7 cellular contexts compared by ENCODE assay signal in genomic region chr3:9750556-9751411, GRCh38. TPM values are rescaled to one million over a fixed set of nuclear protein-coding genes. Genes with fewer than 3 reads are reported as not detected.
DNase-seq lines count a peak whose midpoint lies in the region; TF ChIP-seq lines count a peak whose summit lies in the region.

No MANE protein-coding gene starts in this region.

- H3K4me3 ChIP-seq in SK-N-MC (peak overlapping the region; percentile 85), esophagus muscularis mucosa (peak overlapping the region; percentile 58 to 76 (median 69)), trophoblast cell (ENCODE audit: low read depth, low read length) (peak overlapping the region; percentile 72)

- H3K9ac ChIP-seq in SK-N-MC (ENCODE audit: insufficient read length), result peak overlapping the region; percentile 73
- H3K9ac ChIP-seq in trophoblast cell (ENCODE audit: low read length), result no peak overlapping the region

- H2BK12ac ChIP-seq in trophoblast cell (ENCODE audit: low read length), result no peak overlapping the region

- H3K9me3 ChIP-seq in SK-N-MC (ENCODE audit: low read depth, low read length) (no peaks in the 10 kb centered on the region), esophagus muscularis mucosa (no peaks in the 10 kb centered on the region), trophoblast cell (ENCODE audit: insufficient read depth, low read depth, low read length) (no peaks in the 10 kb centered on the region)

- H2BK5ac ChIP-seq in trophoblast cell (ENCODE audit: low read depth, low read length, poor library complexity), result no peak overlapping the region

- TF ChIP-seq EP300 in esophagus muscularis mucosa (IDR thresholded peaks at IDR 0.05), result no peak

- 26% methylated on average over 14 of the region's 17 CpGs for WGBS in esophagus muscularis mucosa
- WGBS in trophoblast cell (ENCODE audit: extremely low coverage, insufficient coverage, insufficient read length), result no CpG with 5 or more reads among the region's 17 CpGs

- peak overlapping the region; percentile 36 for H4K91ac ChIP-seq in trophoblast cell (ENCODE audit: low read depth, low read length)

- intact Hi-C loops in esophagus muscularis mucosa (cut with DNase I), result loop anchor here (5.0 kb wide), 1 partner anchor 42 kb away; the partner anchor contains the start of genes ARPC4 and TADA3

- H2AK5ac ChIP-seq in trophoblast cell (ENCODE audit: low read length), result no peak overlapping the region

- H3K27ac ChIP-seq in SK-N-MC (no peak overlapping the region), esophagus muscularis mucosa (replicated peaks in 1 of 4) (peak overlapping the region; percentile 83 to 92 (median 90)), trophoblast cell (ENCODE audit: low read depth, low read length) (no peak overlapping the region)

- H3K14ac ChIP-seq in trophoblast cell (ENCODE audit: low read length), result no peak overlapping the region

- H3K4me2 ChIP-seq in trophoblast cell (ENCODE audit: low read length), result peak overlapping the region; percentile 69

- H3K4me1 ChIP-seq in esophagus muscularis mucosa (peaks cover 25 to 50% (median 41%) of the 10 kb centered on the region in 4 donors), trophoblast cell (ENCODE audit: control insufficient read depth in 1 of 2, insufficient read depth in 2 of 2, low read length in 2 of 2) (peaks cover 5 to 7% of the 10 kb centered on the region in 2 experiments)

- peaks cover 7% of the 10 kb centered on the region for H3K79me1 ChIP-seq in trophoblast cell (ENCODE audit: low read length)

- H3K23ac ChIP-seq in trophoblast cell (ENCODE audit: low read length), result no peak overlapping the region

- peaks cover 3% of the 10 kb centered on the region for H3K79me2 ChIP-seq in trophoblast cell (ENCODE audit: control insufficient read depth, insufficient read depth, low read length, poor library complexity)

- DNase-seq in HCEC 1CT, result peak; percentile 33
- DNase-seq in SK-N-MC (ENCODE audit: low read depth, low spot score), result no peak
- DNase-seq in esophagus muscularis mucosa (ENCODE audit: extremely low spot score), result no peak
- DNase-seq in trophoblast cell, result no peak
- DNase-seq in NCI-H446 treated with DMSO at 0.1 percent for 48 hours (lab: John Stamatoyannopoulos, UW), result no peak
- no peak for DNase-seq in ureter (ENCODE audit: low spot score)
- no peak for DNase-seq in iPS-NIHi11 (ENCODE audit: low spot score)

- no peak overlapping the region for H4K12ac ChIP-seq in trophoblast cell (ENCODE audit: low read depth, low read length)

- no peak overlapping the region for H2BK120ac ChIP-seq in trophoblast cell (ENCODE audit: insufficient read depth, low read length, poor library complexity)

- H3K36me3 ChIP-seq in SK-N-MC (ENCODE audit: insufficient read depth, low read length), result peaks cover 5% of the 10 kb centered on the region; the same call in 1 of the 2 replicates
- peaks cover 18 to 74% (median 54%) of the 10 kb centered on the region in 4 donors for H3K36me3 ChIP-seq in esophagus muscularis mucosa
- peaks cover 29 to 34% of the 10 kb centered on the region in 2 experiments for H3K36me3 ChIP-seq in trophoblast cell (ENCODE audit: control insufficient read depth in 1 of 2, insufficient read depth in 2 of 2, low read length in 2 of 2)

- H3K27me3 ChIP-seq in esophagus muscularis mucosa, result no peaks in the 10 kb centered on the region
- H3K27me3 ChIP-seq in trophoblast cell (ENCODE audit: insufficient read depth, low read length), result no peaks in the 10 kb centered on the region

- no peak for TF ChIP-seq POLR2A in esophagus muscularis mucosa (IDR thresholded peaks at IDR 0.05; ENCODE audit: low read depth)

- H2AFZ ChIP-seq in trophoblast cell (ENCODE audit: insufficient read depth, low read length, poor library complexity), result peak overlapping the region; percentile 79

- H4K8ac ChIP-seq in trophoblast cell (ENCODE audit: low read depth, low read length), result no peak overlapping the region

- no peak for TF ChIP-seq CTCF in esophagus muscularis mucosa (IDR thresholded peaks at IDR 0.05)

- H3K18ac ChIP-seq in trophoblast cell (ENCODE audit: low read length), result no peak overlapping the region

- no peak overlapping the region for H3K4ac ChIP-seq in trophoblast cell (ENCODE audit: low read depth, low read length)

RNA-seq across cellular contexts. Expression of gene OGG1, which starts 1.0 kb away (rescaled TPM):
- 10 to 100 TPM; 18.6 to 28.3 (median 24.9) TPM for total RNA-seq in esophagus muscularis mucosa
- polyA plus RNA-seq in trophoblast cell (2013), result 20.7 and 22.1 TPM in 2 replicates
- 25.3 TPM for total RNA-seq in ureter

RNA-seq across cellular contexts. Expression of gene CAMK1, which starts 19.0 kb away (rescaled TPM):
- total RNA-seq in esophagus muscularis mucosa, result 10 to 100 TPM; 53.6 to 78.9 (median 70.2) TPM
- 2.2 and 2.3 TPM in 2 replicates for polyA plus RNA-seq in trophoblast cell (2013)
- 24.3 TPM for total RNA-seq in ureter

RNA-seq across cellular contexts. Expression of gene BRPF1, which starts 19.2 kb away (rescaled TPM):
- 10 to 100 TPM; 16.2 to 23.3 (median 21.1) TPM for total RNA-seq in esophagus muscularis mucosa
- polyA plus RNA-seq in trophoblast cell (2013), result 11.6 TPM in 2 replicates
- 18.6 TPM for total RNA-seq in ureter

RNA-seq across cellular contexts. Expression of gene TADA3, which starts 41.5 kb away (rescaled TPM):
- total RNA-seq in esophagus muscularis mucosa, result 10 to 100 TPM; 64.4 to 80.9 (median 74.6) TPM
- 56.0 and 56.8 TPM in 2 replicates for polyA plus RNA-seq in trophoblast cell (2013)
- total RNA-seq in ureter, result 54.6 TPM

RNA-seq across cellular contexts. Expression of gene ARPC4, which starts 42.1 kb away (rescaled TPM):
- 100 to 1,000 TPM; 129 to 191 (median 164) TPM for total RNA-seq in esophagus muscularis mucosa
- polyA plus RNA-seq in trophoblast cell (2013), result 86.4 and 87.7 TPM in 2 replicates
- 166 TPM for total RNA-seq in ureter

Comparison
In these comparisons a context has a peak if more than half of its experiments do, and no peak if none do; other contexts are left out.
1. H3K27ac ChIP-seq: peak in esophagus muscularis mucosa (4 of 4); none in SK-N-MC (single experiment) and trophoblast cell (single experiment).
2. Peak in every context shown above with its lines, with median percentiles within 50 percentile points of each other: H3K4me3 ChIP-seq.